ENCODE assay signal across 9 cellular contexts in genomic region chr12:76030378-76031080, GRCh38. TPM values are rescaled to one million over a fixed set of nuclear protein-coding genes. Genes with fewer than 3 reads are reported as not detected.
A peak's percentile ranks its signal among the peaks of the same experiment; 100 is the strongest.
DNase-seq lines count a peak whose midpoint lies in the region; ATAC-seq, FAIRE-seq and TF ChIP-seq lines count a peak whose summit lies in the region.
"Had no signal": no experiment of that assay in that cellular context is flagged by ENCODE, and none has a peak within 500 bp of the region (broad histone marks: within the 10 kb centered on the region; RNA-seq: fewer than 3 reads in every experiment).

No MANE protein-coding gene starts in this region.

- H3K27me3 ChIP-seq in H1 (replicated peaks in 1 of 4; ENCODE audit: control insufficient read depth in 3 of 4, extremely low read depth in 1 of 4, insufficient read depth in 3 of 4, low read length in 3 of 4), result no peaks in the 10 kb centered on the region; a peak in 1 of 7 replicates
- peaks cover 45% of the 10 kb centered on the region for H3K27me3 ChIP-seq in mononuclear cell (ENCODE audit: insufficient read depth, low read length)

- peaks cover 0 to 23% (median 0%) of the 10 kb centered on the region in 4 experiments; a peak in 1 of 8 replicates for H3K36me3 ChIP-seq in H1 (ENCODE audit: control insufficient read depth in 2 of 4, insufficient read depth in 4 of 4, low read length in 3 of 4)

- peaks cover 2 to 4% of the 10 kb centered on the region in 2 experiments for H4K20me1 ChIP-seq in H1 (replicated peaks in 1 of 2; ENCODE audit: control insufficient read depth in 1 of 2, insufficient read depth in 2 of 2, low read length in 2 of 2)

- H3K79me1 ChIP-seq in H1 (ENCODE audit: low read depth, low read length), result peaks cover 4% of the 10 kb centered on the region

- H3K23ac ChIP-seq in H1 (ENCODE audit: insufficient read length), result peak overlapping the region; percentile 86

- H4K5ac ChIP-seq in H1 (ENCODE audit: insufficient read length, low read depth, low read length), result peak overlapping the region; percentile 68

- peak overlapping the region; percentile 96 for H4K91ac ChIP-seq in H1 (replicated peaks; ENCODE audit: insufficient read length, low read length)

- H3K4ac ChIP-seq in H1 (replicated peaks; ENCODE audit: insufficient read length, low read depth, low read length), result peak overlapping the region; percentile 88

- intact Hi-C loops in activated CD8-positive, alpha-beta T cell treated with anti-CD3 and anti-CD28 coated beads for 36 hours (cut with micrococcal nuclease), result loop anchor here (2.0 to 10.0 kb wide), 5 partner anchors 52 to 696 kb away; partner anchors contain the start of genes CAPS2 and GLIPR1L1

- peak in 1 of 2 experiments; percentile 46; a peak in 1 of 3 replicates for TF ChIP-seq POLR2A in H1 (IDR thresholded peaks at IDR 0.05; ENCODE audit: control extremely low read depth in 1 of 2, low read depth in 2 of 2, low read length in 2 of 2)

- H2BK15ac ChIP-seq in H1 (ENCODE audit: low read length), result peak overlapping the region; percentile 53; the same call in 1 of the 2 replicates

- H2BK20ac ChIP-seq in H1 (ENCODE audit: low read length), result no peak overlapping the region

- TF ChIP-seq EP300 in H1 (IDR thresholded peaks at IDR 0.05; ENCODE audit: borderline replicate concordance in 1 of 2, low read depth in 2 of 2, low read length in 2 of 2), result no peak

- peak overlapping the region; percentile 80 for H2BK120ac ChIP-seq in H1 (replicated peaks; ENCODE audit: low read depth, low read length)

- peak; percentile 1 for ATAC-seq in GM19463 (IDR thresholded peaks at IDR 0.05; ENCODE audit: unreplicated experiment)
- ATAC-seq in activated CD8-positive, alpha-beta T cell treated with anti-CD3 and anti-CD28 coated beads for 36 hours, result no peak
- peak; percentile 8 to 16 for ATAC-seq in stimulated activated naive B cell treated with anti-CD40 and anti-IgM and Interleukin-4, amounts not matched to agents 10 μg/mL and 1 μg/mL and 100 μg/mL, for 72 hours (replicated peaks)

- peaks cover 17% of the 10 kb centered on the region for H3K23me2 ChIP-seq in H1 (ENCODE audit: low read depth, low read length)

- CTCF ChIA-PET in activated CD8-positive, alpha-beta T cell treated with anti-CD3 and anti-CD28 coated beads for 36 hours (lab: Charles Lee), result interaction anchor here (0.9 to 6.0 kb wide), 22 partner anchors 10 to 546 kb away, joined by 3 to 28 read pairs (median 5); partner anchors contain the start of gene KRR1
- CTCF ChIA-PET in H1 (lab: Charles Lee; ENCODE audit: partially characterized antibody), result interaction anchor here (0.6 to 3.2 kb wide), 16 partner anchors 8 to 547 kb away, joined by 3 to 26 read pairs (median 3); no protein-coding TSS in a partner anchor

- H3K27ac ChIP-seq in H1 (ENCODE audit: low read depth, low read length), result no peak overlapping the region

- peak overlapping the region; percentile 52; the same call in 1 of the 2 replicates for H2BK12ac ChIP-seq in H1 (ENCODE audit: low read depth, low read length)

- peaks cover 45% of the 10 kb centered on the region for H3K4me1 Mint-ChIP-seq in activated CD8-positive, alpha-beta T cell treated with anti-CD3 and anti-CD28 coated beads for 36 hours (ENCODE audit: low read depth)
- H3K4me1 Mint-ChIP-seq in stimulated activated naive B cell treated with anti-CD40 and anti-IgM and Interleukin-4, amounts not matched to agents 10 μg/mL and 1 μg/mL and 100 μg/mL, for 72 hours, result peaks cover 20 to 28% of the 10 kb centered on the region in 2 donors

- POLR2A ChIA-PET in activated CD8-positive, alpha-beta T cell treated with anti-CD3 and anti-CD28 coated beads for 36 hours (lab: Charles Lee), result interaction anchor here (0.6 to 6.0 kb wide), 22 partner anchors 9 to 545 kb away, joined by 3 to 75 read pairs (median 6); no protein-coding TSS in a partner anchor
- POLR2A ChIA-PET in H1 (lab: Charles Lee; ENCODE audit: partially characterized antibody), result interaction anchor here (0.8 to 3.9 kb wide), 20 partner anchors 10 to 519 kb away, joined by 3 to 42 read pairs (median 4); partner anchors contain the start of gene KRR1

- H3K56ac ChIP-seq in H1 (replicated peaks; ENCODE audit: insufficient read length, low read depth, low read length), result peak overlapping the region; percentile 90

- peak in 1 of 2 experiments; percentile 11; a peak in 1 of 4 replicates for TF ChIP-seq RAD21 in H1 (IDR thresholded peaks at IDR 0.05 in 1 of 2, conservative IDR thresholded peaks at IDR 0.05 in 1 of 2; ENCODE audit: low read depth in 2 of 2, low read length in 2 of 2)

- no peak for TF ChIP-seq CTCF in activated CD8-positive, alpha-beta T cell treated with anti-CD3 and anti-CD28 coated beads for 36 hours (IDR thresholded peaks at IDR 0.05)
- TF ChIP-seq CTCF in H1 (IDR thresholded peaks at IDR 0.05; ENCODE audit: control extremely low read depth in 1 of 3, insufficient read depth in 1 of 3, low read depth in 1 of 3, low read length in 3 of 3), result no peak

- H3K4me3 ChIP-seq in H1 (ENCODE audit: extremely low read depth in 1 of 4, insufficient read depth in 2 of 4, low read depth in 3 of 4, low read length in 4 of 4) (peak overlapping the region; percentile 89 to 94 (median 92)), mononuclear cell (ENCODE audit: low read length) (peak overlapping the region; percentile 62)

- H3K4me2 ChIP-seq in H1 (ENCODE audit: insufficient read depth in 1 of 2, low read depth in 2 of 2, low read length in 2 of 2), result peak overlapping the region; percentile 98 to 99

- H2AFZ ChIP-seq in H1 (ENCODE audit: low read length), result no peak overlapping the region

- H3K18ac ChIP-seq in H1 (ENCODE audit: extremely low read depth, low read length), result peak overlapping the region; percentile 94

- no peak for FAIRE-seq in H1 (lab: Jason Lieb, UNC)
- FAIRE-seq: endometrium had no signal

- H2AK5ac ChIP-seq in H1 (ENCODE audit: low read depth, low read length), result no peak overlapping the region; the same call in 1 of the 2 replicates

- H3K4me3 Mint-ChIP-seq in activated CD8-positive, alpha-beta T cell treated with anti-CD3 and anti-CD28 coated beads for 36 hours, result peak overlapping the region; percentile 97
- H3K4me3 Mint-ChIP-seq in stimulated activated naive B cell treated with anti-CD40 and anti-IgM and Interleukin-4, amounts not matched to agents 10 μg/mL and 1 μg/mL and 100 μg/mL, for 72 hours, result peak overlapping the region; percentile 95 to 98

- peak overlapping the region; percentile 73 for H3K14ac ChIP-seq in H1 (ENCODE audit: insufficient read length)

- peak overlapping the region; percentile 28; the same call in 1 of the 2 replicates for H2BK5ac ChIP-seq in H1 (ENCODE audit: low read depth, low read length)

- H4K8ac ChIP-seq in H1 (ENCODE audit: extremely low read depth, insufficient read depth, low read length), result peak overlapping the region; percentile 76

- no peaks in the 10 kb centered on the region for H3K9me3 Mint-ChIP-seq in activated CD8-positive, alpha-beta T cell treated with anti-CD3 and anti-CD28 coated beads for 36 hours
- H3K9me3 Mint-ChIP-seq in stimulated activated naive B cell treated with anti-CD40 and anti-IgM and Interleukin-4, amounts not matched to agents 10 μg/mL and 1 μg/mL and 100 μg/mL, for 72 hours, result no peaks in the 10 kb centered on the region

- peak overlapping the region; percentile 98 for H3K27ac Mint-ChIP-seq in activated CD8-positive, alpha-beta T cell treated with anti-CD3 and anti-CD28 coated beads for 36 hours
- H3K27ac Mint-ChIP-seq in stimulated activated naive B cell treated with anti-CD40 and anti-IgM and Interleukin-4, amounts not matched to agents 10 μg/mL and 1 μg/mL and 100 μg/mL, for 72 hours, result peak overlapping the region; percentile 94

- 3% methylated on average over 35 of the region's 40 CpGs; no CpG with 5 or more reads in 1 of the 2 experiments for WGBS in H1 (ENCODE audit: extremely low coverage in 1 of 2, insufficient coverage in 1 of 2, insufficient read length in 1 of 2, insufficient replicate concordance in 2 of 2, low coverage in 1 of 2, low lambda C conversion rate in 2 of 2, missing lambda C conversion rate in 1 of 2), 2 experiments

- H3K9ac ChIP-seq in H1 (replicated peaks in 1 of 4; ENCODE audit: extremely low read depth in 1 of 4, low read depth in 3 of 4, low read length in 3 of 4), result peak overlapping the region; percentile 58 to 82 (median 66)

- peaks cover 53% of the 10 kb centered on the region for H3K36me3 Mint-ChIP-seq in activated CD8-positive, alpha-beta T cell treated with anti-CD3 and anti-CD28 coated beads for 36 hours (ENCODE audit: low read depth)
- peaks cover 0 to 4% of the 10 kb centered on the region in 2 donors for H3K36me3 Mint-ChIP-seq in stimulated activated naive B cell treated with anti-CD40 and anti-IgM and Interleukin-4, amounts not matched to agents 10 μg/mL and 1 μg/mL and 100 μg/mL, for 72 hours

- H3K79me2 ChIP-seq in H1 (ENCODE audit: control insufficient read depth in 1 of 2, insufficient read depth in 2 of 2, low read length in 2 of 2), result peaks cover 0 to 36% of the 10 kb centered on the region in 2 experiments; a peak in 2 of 4 replicates

- no peaks in the 10 kb centered on the region for H3K27me3 Mint-ChIP-seq in activated CD8-positive, alpha-beta T cell treated with anti-CD3 and anti-CD28 coated beads for 36 hours
- peaks cover 11 to 16% of the 10 kb centered on the region in 2 donors for H3K27me3 Mint-ChIP-seq in stimulated activated naive B cell treated with anti-CD40 and anti-IgM and Interleukin-4, amounts not matched to agents 10 μg/mL and 1 μg/mL and 100 μg/mL, for 72 hours

- no peaks in the 10 kb centered on the region for H3K9me3 ChIP-seq in H1 (ENCODE audit: insufficient read depth in 2 of 2, low read depth in 1 of 2, low read length in 1 of 2)
- no peaks in the 10 kb centered on the region for H3K9me3 ChIP-seq in mononuclear cell (ENCODE audit: low read depth, low read length)

- peak; percentile 38 for DNase-seq in NAMALWA (ENCODE audit: low spot score)
- DNase-seq in activated CD8-positive, alpha-beta T cell treated with anti-CD3 and anti-CD28 coated beads for 36 hours, result peak; percentile 54
- peak in 1 of 2 experiments; percentile 63 for DNase-seq in H1 (ENCODE audit: low read depth in 1 of 2, low spot score in 2 of 2)
- peak; percentile 13 for DNase-seq in stimulated activated naive B cell treated with anti-CD40 and anti-IgM and Interleukin-4, amounts not matched to agents 10 μg/mL and 1 μg/mL and 100 μg/mL, for 72 hours
- no peak for DNase-seq in AG08396 (ENCODE audit: low spot score)
- no peak for DNase-seq in effector CD8-positive, alpha-beta T cell (lab: John Stamatoyannopoulos, UW)

- H3K4me1 ChIP-seq in H1 (replicated peaks in 1 of 4; ENCODE audit: control insufficient read depth in 3 of 4, insufficient read depth in 4 of 4, low read length in 3 of 4) (peaks cover 0 to 12% (median 3%) of the 10 kb centered on the region in 4 experiments; a peak in 6 of 7 replicates), mononuclear cell (ENCODE audit: insufficient read depth, low read length) (peaks cover 28% of the 10 kb centered on the region)

RNA-seq across cellular contexts. Expression of gene PHLDA1, which starts 1.0 kb away (rescaled TPM):
- total RNA-seq in activated CD8-positive, alpha-beta T cell treated with anti-CD3 and anti-CD28 coated beads for 36 hours, result 10 to 100 TPM; 33.9 to 35.0 TPM
- total RNA-seq in H1 (2021; fragmentation: NEBNext Ultra II Directional; extraction: Animal tissue kit (Norgen Biotek cat#: 25700)), result 19.4 and 19.8 TPM in 2 replicates
- 18.6 and 18.9 TPM in 2 replicates for polyA plus RNA-seq in H1 (2011; rRNA removed)
- polyA plus RNA-seq in H1 (2011; cell fraction: cytosol; rRNA removed), result 14.4 TPM
- polyA plus RNA-seq in H1 (2011; cell fraction: nucleus; rRNA removed), result 8.7 TPM
- polyA plus RNA-seq in H1 (2012, experiment 1 of 2), result 14.0 to 17.3 TPM (median 16.6 TPM) in 4 replicates
- polyA plus RNA-seq in H1 (2012, experiment 2 of 2), result 8.5 TPM
- 13.1 TPM for polyA plus RNA-seq in H1 (2013, experiment 1 of 2)
- 13.4 TPM for polyA plus RNA-seq in H1 (2013, experiment 2 of 2)
- 10.9 and 13.3 TPM in 2 replicates for polyA minus RNA-seq in H1 (2011; rRNA and poly(A)+ RNA removed)
- 27.4 TPM for polyA minus RNA-seq in H1 (2011; cell fraction: cytosol; rRNA and poly(A)+ RNA removed)
- polyA minus RNA-seq in H1 (2011; cell fraction: nucleus; rRNA and poly(A)+ RNA removed), result 19.7 TPM
- 52.5 TPM for total RNA-seq in mononuclear cell

RNA-seq across cellular contexts. Expression of gene NAP1L1, which starts 54.0 kb away (rescaled TPM):
- total RNA-seq in activated CD8-positive, alpha-beta T cell treated with anti-CD3 and anti-CD28 coated beads for 36 hours, result 1,000 to 10,000 TPM; 1,090 to 1,104 TPM
- 1,114 and 1,159 TPM in 2 replicates for total RNA-seq in H1 (2021; fragmentation: NEBNext Ultra II Directional; extraction: Animal tissue kit (Norgen Biotek cat#: 25700))
- 145 and 202 TPM in 2 replicates for polyA plus RNA-seq in H1 (2011; rRNA removed)
- 348 TPM for polyA plus RNA-seq in H1 (2011; cell fraction: cytosol; rRNA removed)
- polyA plus RNA-seq in H1 (2011; cell fraction: nucleus; rRNA removed), result 296 TPM
- 563 to 1,179 TPM (median 624 TPM) in 4 replicates for polyA plus RNA-seq in H1 (2012, experiment 1 of 2)
- 101 TPM for polyA plus RNA-seq in H1 (2012, experiment 2 of 2)
- polyA plus RNA-seq in H1 (2013, experiment 1 of 2), result 1,709 TPM
- polyA plus RNA-seq in H1 (2013, experiment 2 of 2), result 1,591 TPM
- polyA minus RNA-seq in H1 (2011; rRNA and poly(A)+ RNA removed), result 124 and 173 TPM in 2 replicates
- polyA minus RNA-seq in H1 (2011; cell fraction: cytosol; rRNA and poly(A)+ RNA removed), result 294 TPM
- 600 TPM for polyA minus RNA-seq in H1 (2011; cell fraction: nucleus; rRNA and poly(A)+ RNA removed)
- 401 TPM for total RNA-seq in mononuclear cell

Comparison
In these comparisons a context has a peak if more than half of its experiments do, and no peak if none do; other contexts are left out.
1. DNase-seq: peak in NAMALWA (single experiment), activated CD8-positive, alpha-beta T cell treated with anti-CD3 and anti-CD28 coated beads for 36 hours (single experiment) and stimulated activated naive B cell treated with anti-CD40 and anti-IgM and Interleukin-4, amounts not matched to agents 10 μg/mL and 1 μg/mL and 100 μg/mL, for 72 hours (single experiment); none in AG08396 (single experiment) and effector CD8-positive, alpha-beta T cell (single experiment).